7 cellular contexts compared by ENCODE assay signal in genomic region chr2:98649135-98649991, GRCh38. TPM values are rescaled to one million over a fixed set of nuclear protein-coding genes. Genes with fewer than 3 reads are reported as not detected.
A peak's percentile ranks its signal among the peaks of the same experiment; 100 is the strongest.
DNase-seq lines count a peak whose midpoint lies in the region; TF ChIP-seq lines count a peak whose summit lies in the region.

No MANE protein-coding gene starts in this region.

- TF ChIP-seq CTCF in GM13976 (IDR thresholded peaks at IDR 0.05; ENCODE audit: borderline replicate concordance, control extremely low read depth, extremely low read depth, insufficient read depth, missing control alignments) = peak; percentile 94

- in situ Hi-C loops in GM13976 (cut with MboI; ENCODE audit: low sequenced_read_pairs, unreplicated experiment) = loop anchor here (25.0 kb wide), 1 partner anchor 838 kb away; the partner anchor contains the start of gene REV1

- DNase-seq in GM13976 (ENCODE audit: low spot score) = peak; percentile 61
- peak; percentile 95 for DNase-seq in HS-5 (ENCODE audit: low read depth)
- DNase-seq in NCI-H82 treated with DMSO at 0.1 percent for 48 hours (lab: John Stamatoyannopoulos, UW; ENCODE audit: unreplicated experiment) = peak; percentile 81
- DNase-seq in activated CD4-positive, alpha-beta T cell treated with anti-CD3 and anti-CD28 coated beads, Interleukin-2, amount 50 U/mL, for 24 hours (ENCODE audit: low read depth in 1 of 2, low spot score in 1 of 2) = peak; percentile 73 to 81
- peak; percentile 70 to 89 for DNase-seq in dermis microvascular lymphatic vessel endothelial cell (ENCODE audit: low read depth in 2 of 2)
- DNase-seq in medulla oblongata (ENCODE audit: extremely low spot score) = peak; percentile 94
- DNase-seq in stimulated activated CD8-positive, alpha-beta memory T cell treated with anti-CD3 and anti-CD28 coated beads, Interleukin-15, amount 100 ng/mL, for 4 hours (ENCODE audit: low read depth in 2 of 2) = peak; percentile 50 to 72

RNA-seq across cellular contexts. Expression of gene UNC50, which starts 41.0 kb away (rescaled TPM):
- 30.2 and 39.1 TPM in 2 replicates for total RNA-seq in dermis microvascular lymphatic vessel endothelial cell

RNA-seq across cellular contexts. Expression of gene COA5, which starts 41.1 kb away (rescaled TPM):
- 17.2 and 18.0 TPM in 2 replicates for total RNA-seq in dermis microvascular lymphatic vessel endothelial cell

Comparison
In these comparisons a context has a peak if more than half of its experiments do, and no peak if none do; other contexts are left out.
1. Peak in every context shown above with its lines: DNase-seq.